In genomic region chr7:85750454-85750949, GRCh38 we compare ENCODE assay signal across 8 cellular contexts.
A peak's percentile ranks its signal among the peaks of the same experiment; 100 is the strongest.
DNase-seq lines count a peak whose midpoint lies in the region; ATAC-seq, FAIRE-seq and TF ChIP-seq lines count a peak whose summit lies in the region.

No MANE protein-coding gene starts in this region.

- FAIRE-seq in keratinocyte (lab: Jason Lieb, UNC): no peak

- ATAC-seq in GM18505 (IDR thresholded peaks at IDR 0.05; ENCODE audit: unreplicated experiment) (peak; percentile 96), HG02759 (IDR thresholded peaks at IDR 0.05; ENCODE audit: unreplicated experiment) (peak; percentile 98)
- no peak for ATAC-seq in effector memory CD8-positive, alpha-beta T cell (replicated peaks)

- no peaks in the 10 kb centered on the region for H3K79me2 ChIP-seq in keratinocyte (ENCODE audit: control insufficient read depth, insufficient read depth, low read length)

- no peak for TF ChIP-seq POLR2A in GM18505 (IDR thresholded peaks at IDR 0.05; ENCODE audit: borderline replicate concordance, extremely low read depth, insufficient read depth, insufficient read length)
- no peak for TF ChIP-seq POLR2A in NB4 (IDR thresholded peaks at IDR 0.05; ENCODE audit: extremely low read depth, insufficient read length)
- no peak for TF ChIP-seq POLR2A in adrenal gland (IDR thresholded peaks at IDR 0.05)

- H3K4me1 ChIP-seq in adrenal gland (replicated peaks in 1 of 2) (no peaks in the 10 kb centered on the region), keratinocyte (ENCODE audit: control insufficient read depth, extremely low read depth, insufficient read depth, low read length) (no peaks in the 10 kb centered on the region)

- no peak overlapping the region for H2AFZ ChIP-seq in keratinocyte (ENCODE audit: control insufficient read depth, low read length)

- H3K27ac ChIP-seq in adrenal gland: no peak overlapping the region
- H3K27ac ChIP-seq in keratinocyte (ENCODE audit: control insufficient read depth, insufficient read depth, low read length): no peak overlapping the region

- H3K36me3 Mint-ChIP-seq in effector memory CD8-positive, alpha-beta T cell (ENCODE audit: insufficient read depth): no peaks in the 10 kb centered on the region

- 41 to 54% (median 48%) methylated on average over 13 to 14 of the region's 14 CpGs for WGBS in adrenal gland, 4 donors

- H3K4me2 ChIP-seq in keratinocyte (ENCODE audit: control insufficient read depth, extremely low read depth, insufficient read depth, low read depth, low read length): no peak overlapping the region

- no peak overlapping the region for H3K4me3 Mint-ChIP-seq in effector memory CD8-positive, alpha-beta T cell

- no peak overlapping the region for H3K9ac ChIP-seq in keratinocyte (ENCODE audit: control insufficient read depth, extremely low read depth, insufficient read depth, low read length)

- no peaks in the 10 kb centered on the region for H4K20me1 ChIP-seq in keratinocyte (ENCODE audit: control insufficient read depth, extremely low read depth, insufficient read depth, low read length)

- TF ChIP-seq CTCF in NB4 (IDR thresholded peaks at IDR 0.05; ENCODE audit: low read depth, low read length) (peak; percentile 91), adrenal gland (IDR thresholded peaks at IDR 0.05) (peak; percentile 42 to 66 (median 52)), keratinocyte (optimal IDR thresholded peaks at IDR 0.05 in 1 of 3, IDR thresholded peaks at IDR 0.05 in 1 of 3, conservative IDR thresholded peaks at IDR 0.05 in 1 of 3; ENCODE audit: extremely low read depth in 1 of 3, insufficient read depth in 2 of 3, low read length in 3 of 3) (peak; percentile 72 to 81 (median 72))

- dilution Hi-C loops in keratinocyte (cut with MboI; ENCODE audit: extremely low pct_ligation_motif_present, low sequenced_read_pairs): no loop called here

- no peaks in the 10 kb centered on the region for H3K27me3 Mint-ChIP-seq in effector memory CD8-positive, alpha-beta T cell

- intact Hi-C loops in adrenal gland (cut with DNase I): no loop called here

- H3K9me3 ChIP-seq in adrenal gland (replicated peaks in 1 of 3) (no peaks in the 10 kb centered on the region), keratinocyte (ENCODE audit: control insufficient read depth, low read depth, low read length) (no peaks in the 10 kb centered on the region)

- H3K9me1 ChIP-seq in keratinocyte (ENCODE audit: control insufficient read depth, extremely low read depth, insufficient read depth, low read length): no peaks in the 10 kb centered on the region

- H3K27ac Mint-ChIP-seq in effector memory CD8-positive, alpha-beta T cell: no peak overlapping the region

- DNase-seq in COLO668 (lab: John Stamatoyannopoulos, UW; ENCODE audit: unreplicated experiment): peak; percentile 2
- peak; percentile 62 for DNase-seq in NB4 (ENCODE audit: low read depth)
- DNase-seq in adrenal gland: peak; percentile 13 to 66 (median 48)
- no peak for DNase-seq in keratinocyte (ENCODE audit: low read depth, low spot score)
- DNase-seq in NCI-H2107 treated with DMSO at 0.1 percent for 48 hours (lab: John Stamatoyannopoulos, UW; ENCODE audit: unreplicated experiment): no peak
- DNase-seq in effector memory CD8-positive, alpha-beta T cell: no peak

- H3K27me3 ChIP-seq in adrenal gland (no peaks in the 10 kb centered on the region), keratinocyte (ENCODE audit: control insufficient read depth, extremely low read depth, insufficient read depth, low read length) (no peaks in the 10 kb centered on the region)

- H3K36me3 ChIP-seq in adrenal gland (replicated peaks in 1 of 2) (no peaks in the 10 kb centered on the region), keratinocyte (ENCODE audit: control insufficient read depth in 2 of 2, extremely low read depth in 1 of 2, insufficient read depth in 2 of 2, low read length in 2 of 2) (no peaks in the 10 kb centered on the region)

- no peak overlapping the region for H3K4me3 ChIP-seq in NB4 (ENCODE audit: low read depth, low read length)
- no peak overlapping the region for H3K4me3 ChIP-seq in adrenal gland
- H3K4me3 ChIP-seq in keratinocyte (ENCODE audit: control insufficient read depth in 2 of 3, extremely low read depth in 1 of 3, insufficient read depth in 2 of 3, low read depth in 1 of 3, low read length in 3 of 3): no peak overlapping the region

- peaks cover 18 to 44% of the 10 kb centered on the region in 2 donors for H3K9me3 Mint-ChIP-seq in effector memory CD8-positive, alpha-beta T cell

- H3K4me1 Mint-ChIP-seq in effector memory CD8-positive, alpha-beta T cell (ENCODE audit: low read depth in 2 of 2): no peaks in the 10 kb centered on the region

Comparison
In these comparisons a context has a peak if more than half of its experiments do, and no peak if none do; other contexts are left out.
1. DNase-seq: peak in COLO668 (single experiment), NB4 (single experiment) and adrenal gland (7 of 7); none in keratinocyte (single experiment), NCI-H2107 treated with DMSO at 0.1 percent for 48 hours (single experiment) and effector memory CD8-positive, alpha-beta T cell (0 of 3).
2. Peak in every context shown above with its lines, with median percentiles within 50 percentile points of each other: CTCF ChIP-seq.